ENCODE assay signal across 13 cellular contexts in genomic region chr11:128464878-128465277, GRCh38.
DNase-seq lines count a peak whose midpoint lies in the region; ATAC-seq and TF ChIP-seq lines count a peak whose summit lies in the region.
"Had no signal": no experiment of that assay in that cellular context is flagged by ENCODE, and none has a peak within 500 bp of the region (broad histone marks: within the 10 kb centered on the region; RNA-seq: fewer than 3 reads in every experiment).

No MANE protein-coding gene starts in this region.

- peaks cover 96% of the 10 kb centered on the region for H3K4me1 Mint-ChIP-seq in activated naive CD8-positive, alpha-beta T cell treated with anti-CD3 and anti-CD28 coated beads for 36 hours
- H3K4me1 Mint-ChIP-seq in naive thymus-derived CD4-positive, alpha-beta T cell = peaks cover 71 to 100% (median 100%) of the 10 kb centered on the region in 7 donors

- in situ Hi-C loops in GM13977 (cut with MboI; ENCODE audit: low pct_unique_long_range_greater_than_20kb, low sequenced_read_pairs, unreplicated experiment) = loop anchor here (25.0 kb wide), 1 partner anchor 178 kb away; no protein-coding TSS in a partner anchor

- no peak for TF ChIP-seq POLR2A in vagina (IDR thresholded peaks at IDR 0.05)

- ATAC-seq in Right ventricle myocardium inferior = no peak
- peak; percentile 10 for ATAC-seq in naive thymus-derived CD4-positive, alpha-beta T cell
- no peak for ATAC-seq in HG03442 (IDR thresholded peaks at IDR 0.05; ENCODE audit: unreplicated experiment)
- ATAC-seq in GM19463 (IDR thresholded peaks at IDR 0.05; ENCODE audit: unreplicated experiment) = no peak

- TF ChIP-seq CTCF in right atrium auricular region (IDR thresholded peaks at IDR 0.05) (no peak), vagina (IDR thresholded peaks at IDR 0.05) (no peak), GM13977 (IDR thresholded peaks at IDR 0.05; ENCODE audit: extremely low read depth, insufficient read depth, missing control alignments) (no peak)

- POLR2A ChIA-PET in naive thymus-derived CD4-positive, alpha-beta T cell (lab: Charles Lee) = interaction anchor here (0.7 to 23.5 kb wide), 26 partner anchors 9 to 179 kb away, joined by 3 to 560 read pairs (median 6); no protein-coding TSS in a partner anchor

- H3K27me3 ChIP-seq in right atrium auricular region (no peaks in the 10 kb centered on the region), vagina (no peaks in the 10 kb centered on the region)
- no peaks in the 10 kb centered on the region for H3K27me3 ChIP-seq in naive thymus-derived CD4-positive, alpha-beta T cell (ENCODE audit: control insufficient read depth in 2 of 2, insufficient read depth in 2 of 2, low read length in 2 of 2)
- H3K27me3 ChIP-seq: BLaER1 had no signal

- peak overlapping the region; percentile 98 for H3K27ac Mint-ChIP-seq in activated naive CD8-positive, alpha-beta T cell treated with anti-CD3 and anti-CD28 coated beads for 36 hours
- H3K27ac Mint-ChIP-seq in naive thymus-derived CD4-positive, alpha-beta T cell = peak overlapping the region; percentile 88 to 100 (median 98)

- intact Hi-C loops in Right ventricle myocardium inferior (cut with DNase I) = loop anchor here (5.0 to 10.0 kb wide), 5 partner anchors 42 to 440 kb away; no protein-coding TSS in a partner anchor
- intact Hi-C loops in naive thymus-derived CD4-positive, alpha-beta T cell (cut with micrococcal nuclease) = loop anchor here (1.0 kb wide), 3 partner anchors 36 to 175 kb away; no protein-coding TSS in a partner anchor
- intact Hi-C loops in vagina (cut with DNase I) = no loop called here

- peak overlapping the region; percentile 39 to 79 for H3K27ac ChIP-seq in right atrium auricular region
- H3K27ac ChIP-seq in naive thymus-derived CD4-positive, alpha-beta T cell (ENCODE audit: low read depth, low read length) = peak overlapping the region; percentile 97
- H3K27ac ChIP-seq in vagina = peak overlapping the region; percentile 86
- H3K27ac ChIP-seq: BLaER1, KMS-11 had no signal

- CTCF ChIA-PET in naive thymus-derived CD4-positive, alpha-beta T cell (lab: Charles Lee) = interaction anchor here (0.7 to 2.5 kb wide), 18 partner anchors 12 to 269 kb away, joined by 3 to 7 read pairs (median 3); no protein-coding TSS in a partner anchor

- H3K4me1 ChIP-seq in right atrium auricular region (peaks cover 0 to 71% of the 10 kb centered on the region in 2 donors), vagina (peaks cover 66% of the 10 kb centered on the region)
- peaks cover 84 to 94% of the 10 kb centered on the region in 2 donors for H3K4me1 ChIP-seq in naive thymus-derived CD4-positive, alpha-beta T cell (ENCODE audit: control insufficient read depth in 2 of 2, insufficient read depth in 2 of 2, low read length in 2 of 2)
- H3K4me1 ChIP-seq: BLaER1 had no signal

- H3K9me3 ChIP-seq in right atrium auricular region = no peaks in the 10 kb centered on the region
- H3K9me3 ChIP-seq in naive thymus-derived CD4-positive, alpha-beta T cell (ENCODE audit: control insufficient read depth in 2 of 3, low read length in 3 of 3) = no peaks in the 10 kb centered on the region
- no peaks in the 10 kb centered on the region for H3K9me3 ChIP-seq in vagina
- H3K9me3 ChIP-seq: BLaER1 had no signal

- no peaks in the 10 kb centered on the region for H3K27me3 Mint-ChIP-seq in activated naive CD8-positive, alpha-beta T cell treated with anti-CD3 and anti-CD28 coated beads for 36 hours
- H3K27me3 Mint-ChIP-seq in naive thymus-derived CD4-positive, alpha-beta T cell = no peaks in the 10 kb centered on the region

- peak overlapping the region; percentile 72 for H3K4me3 Mint-ChIP-seq in activated naive CD8-positive, alpha-beta T cell treated with anti-CD3 and anti-CD28 coated beads for 36 hours
- peak overlapping the region; percentile 73 to 99 (median 80) for H3K4me3 Mint-ChIP-seq in naive thymus-derived CD4-positive, alpha-beta T cell

- peaks cover 4% of the 10 kb centered on the region for H3K9me3 Mint-ChIP-seq in activated naive CD8-positive, alpha-beta T cell treated with anti-CD3 and anti-CD28 coated beads for 36 hours
- H3K9me3 Mint-ChIP-seq in naive thymus-derived CD4-positive, alpha-beta T cell = no peaks in the 10 kb centered on the region

- DNase-seq in right atrium auricular region (ENCODE audit: low spot score) (no peak), Right ventricle myocardium inferior (ENCODE audit: missing footprints) (no peak), vagina (ENCODE audit: extremely low spot score in 2 of 2) (no peak), GM13977 (ENCODE audit: low spot score) (no peak)
- DNase-seq in activated naive CD8-positive, alpha-beta T cell treated with anti-CD3 and anti-CD28 coated beads for 36 hours = no peak
- DNase-seq in naive thymus-derived CD4-positive, alpha-beta T cell = no peak
- DNase-seq: activated CD4-positive, CD25-positive, alpha-beta regulatory T cell treated with anti-CD3 and anti-CD28 coated beads, Interleukin-2, amount 50 U/mL, for 72 hours; NCI-H524; SHP77 treated with DMSO at 0.1 percent for 48 hours had no signal

- H3K4me3 ChIP-seq in right atrium auricular region = no peak overlapping the region
- peak overlapping the region; percentile 37 for H3K4me3 ChIP-seq in naive thymus-derived CD4-positive, alpha-beta T cell (ENCODE audit: low read length)
- no peak overlapping the region for H3K4me3 ChIP-seq in vagina
- H3K4me3 ChIP-seq: BLaER1 had no signal

- H3K36me3 Mint-ChIP-seq in activated naive CD8-positive, alpha-beta T cell treated with anti-CD3 and anti-CD28 coated beads for 36 hours = peaks cover 98% of the 10 kb centered on the region
- H3K36me3 Mint-ChIP-seq in naive thymus-derived CD4-positive, alpha-beta T cell = peaks cover 55 to 97% (median 87%) of the 10 kb centered on the region in 5 donors

- H3K36me3 ChIP-seq in right atrium auricular region = peaks cover 27% of the 10 kb centered on the region
- peaks cover 49 to 82% (median 65%) of the 10 kb centered on the region in 3 experiments for H3K36me3 ChIP-seq in naive thymus-derived CD4-positive, alpha-beta T cell (ENCODE audit: control insufficient read depth in 2 of 3, insufficient read depth in 3 of 3, low read length in 3 of 3)
- peaks cover 0 to 26% of the 10 kb centered on the region in 2 donors for H3K36me3 ChIP-seq in vagina
